In genomic region chr6:137495652-137496391, GRCh38 we compare ENCODE assay signal across 15 cellular contexts. TPM values are rescaled to one million over a fixed set of nuclear protein-coding genes. Genes with fewer than 3 reads are reported as not detected.
DNase-seq lines count a peak whose midpoint lies in the region; ATAC-seq, FAIRE-seq and TF ChIP-seq lines count a peak whose summit lies in the region.
"Had no signal": no experiment of that assay in that cellular context is flagged by ENCODE, and none has a peak within 500 bp of the region (broad histone marks: within the 10 kb centered on the region; RNA-seq: fewer than 3 reads in every experiment).

No MANE protein-coding gene starts in this region.

- CTCF ChIA-PET in naive thymus-derived CD4-positive, alpha-beta T cell (lab: Charles Lee), result interaction anchor here (0.6 kb wide), 1 partner anchor 95 kb away, joined by 3 read pairs; no protein-coding TSS in a partner anchor

- peaks cover 3% of the 10 kb centered on the region for H3K9me3 ChIP-seq in astrocyte (ENCODE audit: insufficient read depth, low read depth, low read length)
- H3K9me3 ChIP-seq in naive thymus-derived CD4-positive, alpha-beta T cell (ENCODE audit: control insufficient read depth in 2 of 3, low read length in 3 of 3), result no peaks in the 10 kb centered on the region

- peaks cover 10% of the 10 kb centered on the region for H4K20me1 ChIP-seq in astrocyte (ENCODE audit: insufficient read depth, low read length)

- no peak overlapping the region for H2AFZ ChIP-seq in astrocyte (ENCODE audit: low read depth, low read length)

- no peak overlapping the region for H3K27ac ChIP-seq in astrocyte (ENCODE audit: low read depth, low read length)
- H3K27ac ChIP-seq in naive thymus-derived CD4-positive, alpha-beta T cell (ENCODE audit: low read depth, low read length), result no peak overlapping the region
- H3K27ac ChIP-seq: VCaP had no signal

- no peaks in the 10 kb centered on the region for H3K36me3 ChIP-seq in astrocyte (ENCODE audit: insufficient read depth, low read length)
- H3K36me3 ChIP-seq in naive thymus-derived CD4-positive, alpha-beta T cell (ENCODE audit: control insufficient read depth in 2 of 3, insufficient read depth in 3 of 3, low read length in 3 of 3), result no peaks in the 10 kb centered on the region

- H3K27me3 Mint-ChIP-seq in astrocyte (ENCODE audit: low read depth, unreplicated experiment), result peaks cover 79% of the 10 kb centered on the region
- peaks cover 65 to 92% (median 81%) of the 10 kb centered on the region in 5 donors for H3K27me3 Mint-ChIP-seq in naive thymus-derived CD4-positive, alpha-beta T cell
- peaks cover 79% of the 10 kb centered on the region for H3K27me3 Mint-ChIP-seq in stimulated activated memory B cell treated with anti-CD40 and anti-IgM and Interleukin-4, amounts not matched to agents 10 μg/mL and 1 μg/mL and 100 μg/mL, for 72 hours
- H3K27me3 Mint-ChIP-seq in CD14-positive monocyte (ENCODE audit: low read depth in 3 of 3), result peaks cover 89 to 94% (median 91%) of the 10 kb centered on the region in 3 donors

- H3K27ac Mint-ChIP-seq in astrocyte (ENCODE audit: unreplicated experiment), result no peak overlapping the region
- H3K27ac Mint-ChIP-seq in naive thymus-derived CD4-positive, alpha-beta T cell, result peak overlapping the region in 2 of 9 donors; percentile 48 to 74
- H3K27ac Mint-ChIP-seq in stimulated activated memory B cell treated with anti-CD40 and anti-IgM and Interleukin-4, amounts not matched to agents 10 μg/mL and 1 μg/mL and 100 μg/mL, for 72 hours, result no peak overlapping the region
- no peak overlapping the region for H3K27ac Mint-ChIP-seq in CD14-positive monocyte

- ATAC-seq in naive thymus-derived CD4-positive, alpha-beta T cell, result no peak
- no peak for ATAC-seq in stimulated activated memory B cell treated with anti-CD40 and anti-IgM and Interleukin-4, amounts not matched to agents 10 μg/mL and 1 μg/mL and 100 μg/mL, for 72 hours

- H3K9ac ChIP-seq in astrocyte (ENCODE audit: low read length), result no peak overlapping the region

- H3K79me2 ChIP-seq in astrocyte (ENCODE audit: insufficient read depth, low read length), result no peaks in the 10 kb centered on the region

- H3K36me3 Mint-ChIP-seq in astrocyte (ENCODE audit: low read depth, unreplicated experiment) (peaks cover 2% of the 10 kb centered on the region), CD14-positive monocyte (peaks cover 0 to 5% of the 10 kb centered on the region in 2 donors)
- H3K36me3 Mint-ChIP-seq in naive thymus-derived CD4-positive, alpha-beta T cell, result peaks cover 0 to 13% (median 0%) of the 10 kb centered on the region in 5 donors
- H3K36me3 Mint-ChIP-seq in stimulated activated memory B cell treated with anti-CD40 and anti-IgM and Interleukin-4, amounts not matched to agents 10 μg/mL and 1 μg/mL and 100 μg/mL, for 72 hours, result peaks cover 5% of the 10 kb centered on the region

- H3K27me3 ChIP-seq in astrocyte (ENCODE audit: insufficient read depth, low read length), result peaks cover 88% of the 10 kb centered on the region
- H3K27me3 ChIP-seq in naive thymus-derived CD4-positive, alpha-beta T cell (ENCODE audit: control insufficient read depth in 2 of 2, insufficient read depth in 2 of 2, low read length in 2 of 2), result peaks cover 50 to 73% of the 10 kb centered on the region in 2 donors

- H3K9me3 Mint-ChIP-seq in astrocyte (ENCODE audit: unreplicated experiment), result peaks cover 21% of the 10 kb centered on the region
- H3K9me3 Mint-ChIP-seq in naive thymus-derived CD4-positive, alpha-beta T cell, result peaks cover 0 to 26% (median 5%) of the 10 kb centered on the region in 11 donors
- peaks cover 4% of the 10 kb centered on the region for H3K9me3 Mint-ChIP-seq in stimulated activated memory B cell treated with anti-CD40 and anti-IgM and Interleukin-4, amounts not matched to agents 10 μg/mL and 1 μg/mL and 100 μg/mL, for 72 hours
- peaks cover 0 to 38% (median 8%) of the 10 kb centered on the region in 7 donors for H3K9me3 Mint-ChIP-seq in CD14-positive monocyte

- peaks cover 4% of the 10 kb centered on the region for H3K4me1 Mint-ChIP-seq in astrocyte (ENCODE audit: low read depth, unreplicated experiment)
- H3K4me1 Mint-ChIP-seq in naive thymus-derived CD4-positive, alpha-beta T cell, result peaks cover 27 to 65% (median 51%) of the 10 kb centered on the region in 7 donors
- peaks cover 48% of the 10 kb centered on the region for H3K4me1 Mint-ChIP-seq in stimulated activated memory B cell treated with anti-CD40 and anti-IgM and Interleukin-4, amounts not matched to agents 10 μg/mL and 1 μg/mL and 100 μg/mL, for 72 hours
- peaks cover 35% of the 10 kb centered on the region for H3K4me1 Mint-ChIP-seq in CD14-positive monocyte

- intact Hi-C loops in naive thymus-derived CD4-positive, alpha-beta T cell (cut with micrococcal nuclease), result loop anchor here (1.0 to 10.0 kb wide), 4 partner anchors 8 to 221 kb away; no protein-coding TSS in a partner anchor
- intact Hi-C loops in CD14-positive monocyte (cut with micrococcal nuclease), result no loop called here

- FAIRE-seq in astrocyte (lab: Jason Lieb, UNC), result no peak
- FAIRE-seq: A204.1 had no signal

- no peaks in the 10 kb centered on the region for H3K4me1 ChIP-seq in astrocyte (ENCODE audit: insufficient read depth, low read length)
- H3K4me1 ChIP-seq in naive thymus-derived CD4-positive, alpha-beta T cell (ENCODE audit: control insufficient read depth in 2 of 2, insufficient read depth in 2 of 2, low read length in 2 of 2), result peaks cover 35 to 40% of the 10 kb centered on the region in 2 donors

- no peak overlapping the region for H3K4me3 ChIP-seq in astrocyte (ENCODE audit: insufficient read depth, low read depth, low read length)
- H3K4me3 ChIP-seq in naive thymus-derived CD4-positive, alpha-beta T cell (ENCODE audit: low read length), result no peak overlapping the region
- H3K4me3 ChIP-seq: lung had no signal

- DNase-seq in NCI-H748 (lab: John Stamatoyannopoulos, UW; ENCODE audit: unreplicated experiment), result peak; percentile 38
- DNase-seq in NCI-H748 treated with DMSO at 0.1 percent for 48 hours (lab: John Stamatoyannopoulos, UW), result no peak
- DNase-seq in GM13977 (ENCODE audit: low spot score), result peak; percentile 23
- no peak for DNase-seq in astrocyte (ENCODE audit: low read depth)
- no peak for DNase-seq in naive thymus-derived CD4-positive, alpha-beta T cell
- no peak for DNase-seq in CD14-positive monocyte (ENCODE audit: low spot score)
- DNase-seq in NCI-H128 (lab: John Stamatoyannopoulos, UW; ENCODE audit: unreplicated experiment), result no peak
- DNase-seq: dermis blood vessel endothelial cell, DMS 273 treated with DMSO at 0.1 percent for 48 hours, KG1 had no signal

- in situ Hi-C loops in GM13977 (cut with MboI; ENCODE audit: low pct_unique_long_range_greater_than_20kb, low sequenced_read_pairs, unreplicated experiment), result no loop called here

- no peak for TF ChIP-seq CTCF in GM13977 (IDR thresholded peaks at IDR 0.05; ENCODE audit: extremely low read depth, insufficient read depth, missing control alignments)
- TF ChIP-seq CTCF in astrocyte (IDR thresholded peaks at IDR 0.05; ENCODE audit: insufficient read depth, low read depth, low read length), result no peak
- TF ChIP-seq CTCF in CD14-positive monocyte (IDR thresholded peaks at IDR 0.05), result no peak

- POLR2A ChIA-PET in naive thymus-derived CD4-positive, alpha-beta T cell (lab: Charles Lee), result interaction anchor here (1.5 kb wide), 1 partner anchor 9 kb away, joined by 4 read pairs; no protein-coding TSS in a partner anchor

- peak overlapping the region; percentile 22 for H3K4me2 ChIP-seq in astrocyte (ENCODE audit: low read length)

- H3K4me3 Mint-ChIP-seq in astrocyte (ENCODE audit: unreplicated experiment), result no peak overlapping the region
- peak overlapping the region; percentile 37 to 81 (median 58) for H3K4me3 Mint-ChIP-seq in naive thymus-derived CD4-positive, alpha-beta T cell
- no peak overlapping the region for H3K4me3 Mint-ChIP-seq in stimulated activated memory B cell treated with anti-CD40 and anti-IgM and Interleukin-4, amounts not matched to agents 10 μg/mL and 1 μg/mL and 100 μg/mL, for 72 hours
- H3K4me3 Mint-ChIP-seq in CD14-positive monocyte, result peak overlapping the region in 1 of 2 donors; percentile 77

RNA-seq across cellular contexts. Expression of gene OLIG3, which starts 1.6 kb away (rescaled TPM):
- 0.14 TPM in 1 of 2 replicates, not detected in the other for total RNA-seq in astrocyte
- total RNA-seq in naive thymus-derived CD4-positive, alpha-beta T cell, result not detected
- polyA plus RNA-seq in naive thymus-derived CD4-positive, alpha-beta T cell, result not detected
- polyA plus RNA-seq in CD14-positive monocyte, result not detected
- total RNA-seq: dermis blood vessel endothelial cell, lung, temporal lobe had no signal
- polyA plus RNA-seq: lung had no signal

Comparison
In these comparisons a context has a peak if more than half of its experiments do, and no peak if none do; other contexts are left out.
1. DNase-seq: peak in NCI-H748 (single experiment) and GM13977 (single experiment); none in NCI-H748 treated with DMSO at 0.1 percent for 48 hours (single experiment), astrocyte (single experiment), naive thymus-derived CD4-positive, alpha-beta T cell (0 of 9), CD14-positive monocyte (single experiment) and NCI-H128 (single experiment).
2. H3K4me3 Mint-ChIP-seq: peak in naive thymus-derived CD4-positive, alpha-beta T cell (10 of 10); none in astrocyte (single experiment) and stimulated activated memory B cell treated with anti-CD40 and anti-IgM and Interleukin-4, amounts not matched to agents 10 μg/mL and 1 μg/mL and 100 μg/mL, for 72 hours (single experiment).
3. intact Hi-C loops: an anchor here in naive thymus-derived CD4-positive, alpha-beta T cell (1.0 to 10.0 kb wide); none called in CD14-positive monocyte.